Comparison of ENCODE assay signal across 18 cellular contexts in genomic region chr17:78992542-78993212, GRCh38. TPM values are rescaled to one million over a fixed set of nuclear protein-coding genes. Genes with fewer than 3 reads are reported as not detected.
DNase-seq lines count a peak whose midpoint lies in the region; ATAC-seq, FAIRE-seq and TF ChIP-seq lines count a peak whose summit lies in the region.
"Had no signal": no experiment of that assay in that cellular context is flagged by ENCODE, and none has a peak within 500 bp of the region (broad histone marks: within the 10 kb centered on the region; RNA-seq: fewer than 3 reads in every experiment).

No MANE protein-coding gene starts in this region.

- H3K27ac Mint-ChIP-seq in activated CD8-positive, alpha-beta T cell treated with anti-CD3 and anti-CD28 coated beads for 36 hours, result peak overlapping the region; percentile 25
- H3K27ac Mint-ChIP-seq in activated CD8-positive, alpha-beta T cell treated with anti-CD3 and anti-CD28 coated beads, Interleukin-2, amount 10 ng/mL, durations not matched to agents 7 days and 5 days, result no peak overlapping the region
- H3K27ac Mint-ChIP-seq: activated CD4-positive, alpha-beta memory T cell treated with anti-CD3 and anti-CD28 coated beads for 36 hours; HFFc6 had no signal

- WGBS in sigmoid colon, 2 donors, result 62 to 66% methylated on average over 12 of the region's 12 CpGs

- TSS peak; percentile 5 for BruUV-seq in PC-9 (replicated peaks; lab: Mats Ljungman, UMichigan)

- POLR2A ChIA-PET in activated CD8-positive, alpha-beta T cell treated with anti-CD3 and anti-CD28 coated beads for 36 hours (lab: Charles Lee), result no interaction called here
- POLR2A ChIA-PET in activated CD8-positive, alpha-beta T cell treated with anti-CD3 and anti-CD28 coated beads, Interleukin-2, amount 10 ng/mL, durations not matched to agents 7 days and 5 days (lab: Charles Lee), result no interaction called here
- POLR2A ChIA-PET in PC-9 (lab: Charles Lee; ENCODE audit: unreplicated experiment), result no interaction called here

- H3K27me3 ChIP-seq in PC-9 (ENCODE audit: insufficient read depth, low read depth) (no peaks in the 10 kb centered on the region), sigmoid colon (no peaks in the 10 kb centered on the region)
- H3K27me3 ChIP-seq: BE2C, MG63, neutrophil, vagina had no signal

- no peak for TF ChIP-seq CTCF in activated CD8-positive, alpha-beta T cell treated with anti-CD3 and anti-CD28 coated beads for 36 hours (IDR thresholded peaks at IDR 0.05)
- TF ChIP-seq CTCF in PC-9 (conservative IDR thresholded peaks at IDR 0.05) (no peak), sigmoid colon (IDR thresholded peaks at IDR 0.05) (no peak)

- peaks cover 44% of the 10 kb centered on the region for H3F3A ChIP-seq in PC-9 (ENCODE audit: insufficient read depth, low read depth)

- H3K4me1 ChIP-seq in PC-9 (replicated peaks; ENCODE audit: insufficient read depth), result peaks cover 35% of the 10 kb centered on the region
- peaks cover 0 to 16% (median 6%) of the 10 kb centered on the region in 4 donors for H3K4me1 ChIP-seq in sigmoid colon

- peaks cover 5% of the 10 kb centered on the region for H3K4me1 Mint-ChIP-seq in activated CD8-positive, alpha-beta T cell treated with anti-CD3 and anti-CD28 coated beads for 36 hours (ENCODE audit: low read depth)
- H3K4me1 Mint-ChIP-seq in activated CD8-positive, alpha-beta T cell treated with anti-CD3 and anti-CD28 coated beads, Interleukin-2, amount 10 ng/mL, durations not matched to agents 7 days and 5 days (ENCODE audit: low read depth), result peaks cover 4% of the 10 kb centered on the region
- H3K4me1 Mint-ChIP-seq: activated naive CD4-positive, alpha-beta T cell treated with anti-CD3 and anti-CD28 coated beads, Interleukin-2, amount 50 U/mL, for 24 hours had no signal

- peaks cover 37% of the 10 kb centered on the region for H3K79me2 ChIP-seq in PC-9 (ENCODE audit: low read depth)

- no peak overlapping the region for H3K4me3 ChIP-seq in PC-9
- H3K4me3 ChIP-seq in sigmoid colon, result no peak overlapping the region
- H3K4me3 ChIP-seq: left ventricle myocardium inferior, MG63, vagina had no signal

- no peaks in the 10 kb centered on the region for H3K9me3 Mint-ChIP-seq in activated CD8-positive, alpha-beta T cell treated with anti-CD3 and anti-CD28 coated beads for 36 hours
- H3K9me3 Mint-ChIP-seq in activated CD8-positive, alpha-beta T cell treated with anti-CD3 and anti-CD28 coated beads, Interleukin-2, amount 10 ng/mL, durations not matched to agents 7 days and 5 days (ENCODE audit: insufficient read depth), result no peaks in the 10 kb centered on the region
- H3K9me3 Mint-ChIP-seq: activated CD4-positive, alpha-beta memory T cell treated with anti-CD3 and anti-CD28 coated beads for 36 hours; activated naive CD4-positive, alpha-beta T cell treated with anti-CD3 and anti-CD28 coated beads, Interleukin-2, amount 50 U/mL, for 24 hours; HFFc6 had no signal

- TF ChIP-seq POLR2A in erythroblast (IDR thresholded peaks at IDR 0.05; ENCODE audit: low read length) (no peak), sigmoid colon (IDR thresholded peaks at IDR 0.05) (no peak), H54 (IDR thresholded peaks at IDR 0.05; ENCODE audit: low read depth, low read length) (no peak)

- DNase-seq in activated CD8-positive, alpha-beta T cell treated with anti-CD3 and anti-CD28 coated beads for 36 hours, result no peak
- no peak for DNase-seq in activated CD8-positive, alpha-beta T cell treated with anti-CD3 and anti-CD28 coated beads, Interleukin-2, amount 10 ng/mL, durations not matched to agents 7 days and 5 days
- DNase-seq in PC-9 (no peak), erythroblast (lab: John Stamatoyannopoulos, UW) (peak; percentile 53 to 74), sigmoid colon (peak; percentile 38), NCI-H69 (lab: John Stamatoyannopoulos, UW) (no peak), H54 (ENCODE audit: insufficient read length, low spot score) (no peak)
- DNase-seq: HFFc6, NCI-H1436 had no signal

- H3K4me3 Mint-ChIP-seq in activated CD8-positive, alpha-beta T cell treated with anti-CD3 and anti-CD28 coated beads for 36 hours, result no peak overlapping the region
- no peak overlapping the region for H3K4me3 Mint-ChIP-seq in activated CD8-positive, alpha-beta T cell treated with anti-CD3 and anti-CD28 coated beads, Interleukin-2, amount 10 ng/mL, durations not matched to agents 7 days and 5 days
- H3K4me3 Mint-ChIP-seq: activated CD4-positive, alpha-beta memory T cell treated with anti-CD3 and anti-CD28 coated beads for 36 hours; activated naive CD4-positive, alpha-beta T cell treated with anti-CD3 and anti-CD28 coated beads, Interleukin-2, amount 50 U/mL, for 24 hours; HFFc6 had no signal

- H4K20me1 ChIP-seq in PC-9 (ENCODE audit: insufficient read depth), result no peaks in the 10 kb centered on the region; the same call in 1 of the 2 replicates

- peaks cover 19% of the 10 kb centered on the region for H3K36me3 ChIP-seq in PC-9 (ENCODE audit: low read depth)
- peaks cover 9 to 70% (median 21%) of the 10 kb centered on the region in 4 donors for H3K36me3 ChIP-seq in sigmoid colon

- H3K36me3 Mint-ChIP-seq in activated CD8-positive, alpha-beta T cell treated with anti-CD3 and anti-CD28 coated beads for 36 hours (ENCODE audit: low read depth), result peaks cover 35% of the 10 kb centered on the region
- H3K36me3 Mint-ChIP-seq in activated CD8-positive, alpha-beta T cell treated with anti-CD3 and anti-CD28 coated beads, Interleukin-2, amount 10 ng/mL, durations not matched to agents 7 days and 5 days (ENCODE audit: low read depth), result peaks cover 59% of the 10 kb centered on the region
- H3K36me3 Mint-ChIP-seq: activated naive CD4-positive, alpha-beta T cell treated with anti-CD3 and anti-CD28 coated beads, Interleukin-2, amount 50 U/mL, for 24 hours had no signal

- no peak for ATAC-seq in activated CD8-positive, alpha-beta T cell treated with anti-CD3 and anti-CD28 coated beads for 36 hours
- ATAC-seq in activated CD8-positive, alpha-beta T cell treated with anti-CD3 and anti-CD28 coated beads, Interleukin-2, amount 10 ng/mL, durations not matched to agents 7 days and 5 days, result no peak
- no peak for ATAC-seq in HG02759 (IDR thresholded peaks at IDR 0.05; ENCODE audit: unreplicated experiment)

- intact Hi-C loops in activated CD8-positive, alpha-beta T cell treated with anti-CD3 and anti-CD28 coated beads for 36 hours (cut with micrococcal nuclease), result no loop called here
- intact Hi-C loops in PC-9 (cut with micrococcal nuclease; ENCODE audit: unreplicated experiment) (loop anchor here (1.0 kb wide), 2 partner anchors 50 to 54 kb away; no protein-coding TSS in a partner anchor), sigmoid colon (cut with DNase I) (no loop called here)

- H3K27ac ChIP-seq in PC-9, result no peak overlapping the region
- H3K27ac ChIP-seq in sigmoid colon, result no peak overlapping the region
- H3K27ac ChIP-seq: left ventricle myocardium inferior, neutrophil, vagina had no signal

- no peak for TF ChIP-seq EP300 in sigmoid colon (IDR thresholded peaks at IDR 0.05)

- H2AFZ ChIP-seq in PC-9, result no peak overlapping the region

- no peaks in the 10 kb centered on the region for H3K27me3 Mint-ChIP-seq in activated CD8-positive, alpha-beta T cell treated with anti-CD3 and anti-CD28 coated beads for 36 hours
- no peaks in the 10 kb centered on the region for H3K27me3 Mint-ChIP-seq in activated CD8-positive, alpha-beta T cell treated with anti-CD3 and anti-CD28 coated beads, Interleukin-2, amount 10 ng/mL, durations not matched to agents 7 days and 5 days (ENCODE audit: low read depth)
- H3K27me3 Mint-ChIP-seq: activated CD4-positive, alpha-beta memory T cell treated with anti-CD3 and anti-CD28 coated beads for 36 hours; activated naive CD4-positive, alpha-beta T cell treated with anti-CD3 and anti-CD28 coated beads, Interleukin-2, amount 50 U/mL, for 24 hours had no signal

- H3K9me3 ChIP-seq in PC-9 (ENCODE audit: insufficient read depth, low read depth) (no peaks in the 10 kb centered on the region), sigmoid colon (no peaks in the 10 kb centered on the region)
- H3K9me3 ChIP-seq: BE2C, left ventricle myocardium inferior, MG63, neutrophil, vagina had no signal

- CTCF ChIA-PET in activated CD8-positive, alpha-beta T cell treated with anti-CD3 and anti-CD28 coated beads for 36 hours (lab: Charles Lee), result interaction anchor here (0.7 to 1.8 kb wide), 3 partner anchors 15 to 21 kb away, joined by 3 to 4 read pairs (median 3); partner anchors contain the start of gene CANT1
- CTCF ChIA-PET in activated CD8-positive, alpha-beta T cell treated with anti-CD3 and anti-CD28 coated beads, Interleukin-2, amount 10 ng/mL, durations not matched to agents 7 days and 5 days (lab: Charles Lee), result interaction anchor here (2.0 kb wide), 1 partner anchor 44 kb away, joined by 6 read pairs; no protein-coding TSS in a partner anchor
- CTCF ChIA-PET in PC-9 (lab: Charles Lee), result no interaction called here

- no peak overlapping the region for H3K4me2 ChIP-seq in PC-9

- no peak for FAIRE-seq in H54 (lab: Jason Lieb, UNC)
- FAIRE-seq: A204.1 had no signal

- H3K9me2 ChIP-seq in PC-9 (ENCODE audit: insufficient read depth), result no peaks in the 10 kb centered on the region

RNA-seq across cellular contexts. Expression of gene LGALS3BP, which starts 13.0 kb away (rescaled TPM):
- total RNA-seq in activated CD8-positive, alpha-beta T cell treated with anti-CD3 and anti-CD28 coated beads for 36 hours, result 10 to 100 TPM; 41.4 to 50.8 TPM
- 100 to 1,000 TPM; 172 to 181 TPM for total RNA-seq in activated CD8-positive, alpha-beta T cell treated with anti-CD3 and anti-CD28 coated beads, Interleukin-2, amount 10 ng/mL, durations not matched to agents 7 days and 5 days
- total RNA-seq in PC-9 (2021) (507 and 685 TPM in 2 replicates), sigmoid colon (100 to 1,000 TPM; 134 to 277 (median 186) TPM)
- 100 to 1,000 TPM in 2 of 3 donors, 10 to 100 TPM in 1; 92.5 to 415 (median 138) TPM for polyA plus RNA-seq in sigmoid colon

RNA-seq across cellular contexts. Expression of gene CANT1, which starts 16.9 kb away (rescaled TPM):
- 10 to 100 TPM; 41.4 to 48.2 TPM for total RNA-seq in activated CD8-positive, alpha-beta T cell treated with anti-CD3 and anti-CD28 coated beads for 36 hours
- total RNA-seq in activated CD8-positive, alpha-beta T cell treated with anti-CD3 and anti-CD28 coated beads, Interleukin-2, amount 10 ng/mL, durations not matched to agents 7 days and 5 days, result 10 to 100 TPM; 74.4 to 78.5 TPM
- 116 and 183 TPM in 2 replicates for total RNA-seq in PC-9 (2021)
- 10 to 100 TPM; 11.1 to 19.1 (median 13.4) TPM for total RNA-seq in sigmoid colon
- polyA plus RNA-seq in sigmoid colon, result 100 to 1,000 TPM in 1 of 3 donors, 10 to 100 TPM in 2; 51.1 to 132 (median 60.3) TPM

RNA-seq across cellular contexts. Expression of gene C1QTNF1, which starts 31.3 kb away (rescaled TPM):
- under 1 TPM; 0.13 to 0.14 TPM for total RNA-seq in activated CD8-positive, alpha-beta T cell treated with anti-CD3 and anti-CD28 coated beads for 36 hours
- total RNA-seq in activated CD8-positive, alpha-beta T cell treated with anti-CD3 and anti-CD28 coated beads, Interleukin-2, amount 10 ng/mL, durations not matched to agents 7 days and 5 days, result not detected
- total RNA-seq in PC-9 (2021) (3.4 and 3.9 TPM in 2 replicates), sigmoid colon (10 to 100 TPM; 14.8 to 31.4 (median 26.2) TPM)
- 10 to 100 TPM in 1 of 3 donors, 1 to 10 TPM in 2; 1.4 to 34.6 (median 4.8) TPM for polyA plus RNA-seq in sigmoid colon

Comparison
In these comparisons a context has a peak if more than half of its experiments do, and no peak if none do; other contexts are left out.
1. DNase-seq: peak in erythroblast (2 of 2) and sigmoid colon (single experiment); none in activated CD8-positive, alpha-beta T cell treated with anti-CD3 and anti-CD28 coated beads for 36 hours (single experiment), activated CD8-positive, alpha-beta T cell treated with anti-CD3 and anti-CD28 coated beads, Interleukin-2, amount 10 ng/mL, durations not matched to agents 7 days and 5 days (single experiment), PC-9 (0 of 2), NCI-H69 (single experiment) and H54 (single experiment).